Comparison of ENCODE assay signal across 2 cellular contexts in the genomic region with DNA sequence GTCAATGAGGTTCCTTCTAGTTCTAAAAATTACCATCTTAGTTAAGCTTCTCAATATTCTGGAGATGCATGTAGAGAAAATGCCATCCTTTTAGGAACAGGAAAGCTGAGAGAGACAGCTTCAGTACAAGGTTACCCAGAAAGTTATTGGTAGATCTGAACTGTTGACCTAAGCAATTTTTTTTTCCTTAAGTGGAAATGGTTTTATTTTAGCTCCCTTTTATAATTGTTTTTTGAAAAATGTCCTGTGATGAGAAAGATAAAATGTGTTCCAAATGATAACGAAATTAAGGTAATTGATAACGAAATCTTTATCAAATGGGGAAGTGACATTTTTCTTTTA.
TF ChIP-seq lines count a peak whose summit lies in the region.

No MANE protein-coding gene starts in this region.

TF ChIP-seq in HepG2, 621 proteins besides CTCF, POLR2A, EP300 and RAD21:
- TF ChIP-seq, protein P1, sequence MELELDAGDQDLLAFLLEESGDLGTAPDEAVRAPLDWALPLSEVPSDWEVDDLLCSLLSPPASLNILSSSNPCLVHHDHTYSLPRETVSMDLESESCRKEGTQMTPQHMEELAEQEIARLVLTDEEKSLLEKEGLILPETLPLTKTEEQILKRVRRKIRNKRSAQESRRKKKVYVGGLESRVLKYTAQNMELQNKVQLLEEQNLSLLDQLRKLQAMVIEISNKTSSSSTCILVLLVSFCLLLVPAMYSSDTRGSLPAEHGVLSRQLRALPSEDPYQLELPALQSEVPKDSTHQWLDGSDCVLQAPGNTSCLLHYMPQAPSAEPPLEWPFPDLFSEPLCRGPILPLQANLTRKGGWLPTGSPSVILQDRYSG (CRISPR knock-in tag; IDR thresholded peaks at IDR 0.05), result no peak
- no peak for TF ChIP-seq HES4 (CRISPR knock-in tag; IDR thresholded peaks at IDR 0.05; ENCODE audit: borderline replicate concordance)
- TF ChIP-seq RBFOX2 (IDR thresholded peaks at IDR 0.05; ENCODE audit: low read depth, low read length), result 0 out of 2 replicates have a peak, but pooled peaks have one; percentile 35
- TF ChIP-seq, protein P2, sequence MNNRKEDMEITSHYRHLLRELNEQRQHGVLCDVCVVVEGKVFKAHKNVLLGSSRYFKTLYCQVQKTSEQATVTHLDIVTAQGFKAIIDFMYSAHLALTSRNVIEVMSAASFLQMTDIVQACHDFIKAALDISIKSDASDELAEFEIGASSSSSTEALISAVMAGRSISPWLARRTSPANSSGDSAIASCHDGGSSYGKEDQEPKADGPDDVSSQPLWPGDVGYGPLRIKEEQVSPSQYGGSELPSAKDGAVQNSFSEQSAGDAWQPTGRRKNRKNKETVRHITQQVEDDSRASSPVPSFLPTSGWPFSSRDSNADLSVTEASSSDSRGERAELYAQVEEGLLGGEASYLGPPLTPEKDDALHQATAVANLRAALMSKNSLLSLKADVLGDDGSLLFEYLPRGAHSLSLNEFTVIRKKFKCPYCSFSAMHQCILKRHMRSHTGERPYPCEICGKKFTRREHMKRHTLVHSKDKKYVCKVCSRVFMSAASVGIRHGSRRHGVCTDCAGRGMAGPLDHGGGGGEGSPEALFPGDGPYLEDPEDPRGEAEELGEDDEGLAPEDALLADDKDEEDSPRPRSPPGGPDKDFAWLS (CRISPR knock-in tag; IDR thresholded peaks at IDR 0.05; ENCODE audit: borderline replicate concordance), result no peak
- TF ChIP-seq ZNF549 (CRISPR knock-in tag; IDR thresholded peaks at IDR 0.05), result no peak
- peak; percentile 54; the same call in 1 of the 2 replicates for TF ChIP-seq MAFF (IDR thresholded peaks at IDR 0.05; ENCODE audit: low read depth, low read length)
- TF ChIP-seq KDM3A (CRISPR knock-in tag; IDR thresholded peaks at IDR 0.05; ENCODE audit: low read depth), result no peak
- TF ChIP-seq, protein P3, sequence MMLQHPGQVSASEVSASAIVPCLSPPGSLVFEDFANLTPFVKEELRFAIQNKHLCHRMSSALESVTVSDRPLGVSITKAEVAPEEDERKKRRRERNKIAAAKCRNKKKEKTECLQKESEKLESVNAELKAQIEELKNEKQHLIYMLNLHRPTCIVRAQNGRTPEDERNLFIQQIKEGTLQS (CRISPR knock-in tag; IDR thresholded peaks at IDR 0.05), result no peak
- no peak for TF ChIP-seq SMARCE1 (IDR thresholded peaks at IDR 0.05; ENCODE audit: borderline replicate concordance)
- no peak for TF ChIP-seq ZNF24 (IDR thresholded peaks at IDR 0.05)
- TF ChIP-seq GLI4 (CRISPR knock-in tag; IDR thresholded peaks at IDR 0.05; ENCODE audit: borderline replicate concordance), result no peak
- 0 out of 2 replicates have a peak, but pooled peaks have one; percentile 9 for TF ChIP-seq ATF1 (CRISPR knock-in tag; IDR thresholded peaks at IDR 0.05)
- TF ChIP-seq YEATS2 (CRISPR knock-in tag; IDR thresholded peaks at IDR 0.05; ENCODE audit: borderline replicate concordance), result no peak
- TF ChIP-seq RNF2 (conservative IDR thresholded peaks at IDR 0.05; ENCODE audit: low read depth), result no peak
- no peak for TF ChIP-seq CBFB (CRISPR knock-in tag; IDR thresholded peaks at IDR 0.05)
- TF ChIP-seq PRPF4 (IDR thresholded peaks at IDR 0.05; ENCODE audit: low read depth, low read length, poor library complexity, severe bottlenecking), result no peak
- peak; percentile 68 to 79 for TF ChIP-seq MAFK (conservative IDR thresholded peaks at IDR 0.05 in 1 of 2, IDR thresholded peaks at IDR 0.05 in 1 of 2; ENCODE audit: low read length in 2 of 2)
- TF ChIP-seq, protein P4, sequence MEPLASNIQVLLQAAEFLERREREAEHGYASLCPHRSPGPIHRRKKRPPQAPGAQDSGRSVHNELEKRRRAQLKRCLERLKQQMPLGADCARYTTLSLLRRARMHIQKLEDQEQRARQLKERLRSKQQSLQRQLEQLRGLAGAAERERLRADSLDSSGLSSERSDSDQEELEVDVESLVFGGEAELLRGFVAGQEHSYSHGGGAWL (CRISPR knock-in tag; IDR thresholded peaks at IDR 0.05), result no peak
- no peak for TF ChIP-seq ZNF629 (CRISPR knock-in tag; conservative IDR thresholded peaks at IDR 0.05)
- no peak for TF ChIP-seq PAX8 (CRISPR knock-in tag; IDR thresholded peaks at IDR 0.05; ENCODE audit: borderline replicate concordance)
- no peak for TF ChIP-seq IRX3 (CRISPR knock-in tag; IDR thresholded peaks at IDR 0.05; ENCODE audit: borderline replicate concordance, low read depth)
- TF ChIP-seq BRCA1 (CRISPR knock-in tag; IDR thresholded peaks at IDR 0.05), result no peak
- no peak for TF ChIP-seq ZFYVE20 (CRISPR knock-in tag; IDR thresholded peaks at IDR 0.05; ENCODE audit: borderline replicate concordance, low read depth)
- TF ChIP-seq REXO4 (CRISPR knock-in tag; IDR thresholded peaks at IDR 0.05; ENCODE audit: borderline replicate concordance), result no peak

TF ChIP-seq in neural cell, 6 proteins besides CTCF, POLR2A, EP300 and RAD21:
- TF ChIP-seq MXI1 (conservative IDR thresholded peaks at IDR 0.05; ENCODE audit: poor library complexity, severe bottlenecking), result no peak
- TF ChIP-seq, protein P5, sequence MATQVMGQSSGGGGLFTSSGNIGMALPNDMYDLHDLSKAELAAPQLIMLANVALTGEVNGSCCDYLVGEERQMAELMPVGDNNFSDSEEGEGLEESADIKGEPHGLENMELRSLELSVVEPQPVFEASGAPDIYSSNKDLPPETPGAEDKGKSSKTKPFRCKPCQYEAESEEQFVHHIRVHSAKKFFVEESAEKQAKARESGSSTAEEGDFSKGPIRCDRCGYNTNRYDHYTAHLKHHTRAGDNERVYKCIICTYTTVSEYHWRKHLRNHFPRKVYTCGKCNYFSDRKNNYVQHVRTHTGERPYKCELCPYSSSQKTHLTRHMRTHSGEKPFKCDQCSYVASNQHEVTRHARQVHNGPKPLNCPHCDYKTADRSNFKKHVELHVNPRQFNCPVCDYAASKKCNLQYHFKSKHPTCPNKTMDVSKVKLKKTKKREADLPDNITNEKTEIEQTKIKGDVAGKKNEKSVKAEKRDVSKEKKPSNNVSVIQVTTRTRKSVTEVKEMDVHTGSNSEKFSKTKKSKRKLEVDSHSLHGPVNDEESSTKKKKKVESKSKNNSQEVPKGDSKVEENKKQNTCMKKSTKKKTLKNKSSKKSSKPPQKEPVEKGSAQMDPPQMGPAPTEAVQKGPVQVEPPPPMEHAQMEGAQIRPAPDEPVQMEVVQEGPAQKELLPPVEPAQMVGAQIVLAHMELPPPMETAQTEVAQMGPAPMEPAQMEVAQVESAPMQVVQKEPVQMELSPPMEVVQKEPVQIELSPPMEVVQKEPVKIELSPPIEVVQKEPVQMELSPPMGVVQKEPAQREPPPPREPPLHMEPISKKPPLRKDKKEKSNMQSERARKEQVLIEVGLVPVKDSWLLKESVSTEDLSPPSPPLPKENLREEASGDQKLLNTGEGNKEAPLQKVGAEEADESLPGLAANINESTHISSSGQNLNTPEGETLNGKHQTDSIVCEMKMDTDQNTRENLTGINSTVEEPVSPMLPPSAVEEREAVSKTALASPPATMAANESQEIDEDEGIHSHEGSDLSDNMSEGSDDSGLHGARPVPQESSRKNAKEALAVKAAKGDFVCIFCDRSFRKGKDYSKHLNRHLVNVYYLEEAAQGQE (IDR thresholded peaks at IDR 0.05; ENCODE audit: borderline replicate concordance), result no peak
- no peak for TF ChIP-seq TAF1 (IDR thresholded peaks at IDR 0.05; ENCODE audit: low read depth)
